Comparison of ENCODE assay signal across 10 cellular contexts in the genomic region with DNA sequence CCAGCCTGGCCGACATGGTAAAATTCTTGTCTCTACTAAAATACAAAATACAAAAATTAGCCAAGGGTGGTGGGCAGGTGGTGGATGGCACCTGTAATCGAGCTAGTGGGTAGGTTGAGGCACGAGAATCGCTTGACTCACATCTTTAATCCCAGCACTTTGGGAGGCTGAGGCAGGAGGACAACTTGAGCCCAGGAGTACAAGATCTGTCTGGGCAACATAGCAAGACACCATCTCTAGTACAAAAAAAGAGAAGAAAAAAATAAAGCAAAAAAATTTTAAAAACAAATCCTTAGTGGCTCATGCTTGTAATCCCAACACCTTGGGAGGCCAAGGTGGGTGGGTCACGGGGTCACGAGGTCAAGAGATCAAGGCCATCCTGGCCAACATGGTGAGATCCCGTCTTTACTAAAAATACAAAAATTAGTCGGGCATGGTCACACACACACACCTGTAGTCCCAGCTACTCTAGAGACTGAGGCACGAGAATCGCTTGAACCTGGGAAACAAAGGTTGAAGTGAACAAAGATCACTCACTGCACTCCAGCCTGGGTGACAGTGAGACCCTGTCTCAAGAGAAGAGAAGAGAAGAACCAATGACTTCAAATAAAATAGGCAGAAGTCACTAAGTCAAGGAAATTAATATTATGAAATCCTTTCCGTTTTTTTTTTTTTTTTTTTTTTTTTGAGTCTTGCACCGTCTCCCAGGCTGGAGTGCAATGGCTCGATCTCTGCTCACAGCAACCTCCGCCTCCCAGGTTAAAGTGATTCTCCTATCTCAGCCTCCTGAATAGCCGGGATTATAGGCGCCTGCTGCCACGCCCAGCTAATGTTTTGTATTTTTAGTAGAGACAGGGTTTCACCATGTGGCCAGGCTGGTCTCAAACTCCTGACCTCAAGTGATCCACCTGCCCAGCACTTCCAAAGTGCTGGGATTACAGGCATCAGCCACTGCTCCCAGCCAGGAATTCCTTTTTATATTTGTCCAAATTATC. TPM values are rescaled to one million over a fixed set of nuclear protein-coding genes. Genes with fewer than 3 reads are reported as not detected.
A peak's percentile ranks its signal among the peaks of the same experiment; 100 is the strongest.
DNase-seq lines count a peak whose midpoint lies in the region; ATAC-seq, FAIRE-seq and TF ChIP-seq lines count a peak whose summit lies in the region.
"Had no signal": no experiment of that assay in that cellular context is flagged by ENCODE, and none has a peak within 500 bp of the region (broad histone marks: within the 10 kb centered on the region; RNA-seq: fewer than 3 reads in every experiment).

No MANE protein-coding gene starts in this region.

- no peaks in the 10 kb centered on the region; a peak in 1 of 5 replicates for H3K27me3 ChIP-seq in HepG2 (ENCODE audit: control insufficient read depth in 1 of 2, insufficient read depth in 2 of 2, low read length in 2 of 2)
- H3K27me3 ChIP-seq in subcutaneous abdominal adipose tissue (ENCODE audit: control insufficient read depth in 5 of 5, insufficient read depth in 4 of 5, low read length in 5 of 5), result no peaks in the 10 kb centered on the region
- no peaks in the 10 kb centered on the region for H3K27me3 ChIP-seq in dorsolateral prefrontal cortex

- peaks cover 87% of the 10 kb centered on the region for H3K79me2 ChIP-seq in HepG2 (ENCODE audit: insufficient read depth, low read length)

- intact Hi-C loops in HepG2 (cut with micrococcal nuclease; ENCODE audit: unreplicated experiment) (no loop called here), dorsolateral prefrontal cortex (cut with DNase I) (no loop called here)

- in situ Hi-C loops in HepG2 (cut with HindIII; ENCODE audit: extremely low pct_ligation_motif_present, low pct_unique_long_range_greater_than_20kb), result no loop called here

- TF ChIP-seq EP300 in HepG2 (IDR thresholded peaks at IDR 0.05; ENCODE audit: low read depth in 2 of 2, low read length in 2 of 2), result no peak
- TF ChIP-seq EP300 in HepG2 (CRISPR knock-in tag; IDR thresholded peaks at IDR 0.05; ENCODE audit: borderline replicate concordance), result no peak

- H3K36me3 Mint-ChIP-seq in activated CD4-positive, alpha-beta T cell treated with anti-CD3 and anti-CD28 coated beads, Interleukin-2, amount 10 ng/mL, durations not matched to agents 7 days and 5 days (ENCODE audit: low read depth), result peaks cover 32% of the 10 kb centered on the region
- peaks cover 28% of the 10 kb centered on the region for H3K36me3 Mint-ChIP-seq in activated naive CD8-positive, alpha-beta T cell treated with anti-CD3 and anti-CD28 coated beads for 36 hours

- TF ChIP-seq RAD21 in HepG2 (CRISPR knock-in tag; IDR thresholded peaks at IDR 0.05), result no peak

- no TSS peak for BruUV-seq in HepG2 (replicated peaks; lab: Mats Ljungman, UMichigan)

- no peak for DNase-seq in activated CD4-positive, alpha-beta T cell treated with anti-CD3 and anti-CD28 coated beads, Interleukin-2, amount 10 ng/mL, durations not matched to agents 7 days and 5 days
- no peak for DNase-seq in activated CD4-positive, alpha-beta T cell treated with anti-CD3 and anti-CD28 coated beads for 1 hour
- no peak for DNase-seq in activated naive CD8-positive, alpha-beta T cell treated with anti-CD3 and anti-CD28 coated beads for 36 hours
- DNase-seq in HepG2 (ENCODE audit: low spot score) (no peak), dorsolateral prefrontal cortex (no peak), left lobe of liver (ENCODE audit: low spot score) (no peak)
- DNase-seq: activated effector memory CD4-positive, alpha-beta T cell treated with Interleukin-2 at 50 U/mL for 16 hours had no signal

- WGBS in HepG2 (ENCODE audit: low lambda C conversion rate), result 90% methylated on average over 17 of the region's 17 CpGs

- H3K9ac ChIP-seq in HepG2 (ENCODE audit: insufficient read depth, low read depth, low read length), result no peak overlapping the region
- peak overlapping the region in 2 of 5 donors; percentile 1 to 59 for H3K9ac ChIP-seq in subcutaneous abdominal adipose tissue (ENCODE audit: low read length in 5 of 5)

- H3K4me3 Mint-ChIP-seq in activated CD4-positive, alpha-beta T cell treated with anti-CD3 and anti-CD28 coated beads, Interleukin-2, amount 10 ng/mL, durations not matched to agents 7 days and 5 days, result no peak overlapping the region
- H3K4me3 Mint-ChIP-seq in activated naive CD8-positive, alpha-beta T cell treated with anti-CD3 and anti-CD28 coated beads for 36 hours, result no peak overlapping the region
- H3K4me3 Mint-ChIP-seq: T-helper 1 cell treated with Interleukin-12 subunit alpha and Interleukin-12 subunit beta and Interleukin-4 antibody, amounts not matched to agents 30 μg/mL and 1 μg/mL, for 36 hours had no signal

- POLR2A ChIA-PET in activated CD4-positive, alpha-beta T cell treated with anti-CD3 and anti-CD28 coated beads, Interleukin-2, amount 10 ng/mL, durations not matched to agents 7 days and 5 days (lab: Charles Lee), result interaction anchor here (0.8 kb wide), 1 partner anchor 18 kb away, joined by 8 read pairs; no protein-coding TSS in a partner anchor
- POLR2A ChIA-PET in HepG2 (lab: Yijun Ruan, JAX), result no interaction called here

- H3K4me3 ChIP-seq in HepG2 (replicated peaks in 1 of 3; ENCODE audit: insufficient read depth in 1 of 3, low read depth in 2 of 3, low read length in 3 of 3) (no peak overlapping the region), subcutaneous abdominal adipose tissue (ENCODE audit: low read depth in 1 of 5, low read length in 5 of 5) (no peak overlapping the region), dorsolateral prefrontal cortex (no peak overlapping the region)

- FAIRE-seq in HepG2 (lab: Jason Lieb, UNC), result no peak

- peaks cover 62% of the 10 kb centered on the region for H4K20me1 ChIP-seq in HepG2 (ENCODE audit: insufficient read depth, low read length)

- peaks cover 1 to 9% of the 10 kb centered on the region in 2 experiments; a peak in 2 of 5 replicates for H3K36me3 ChIP-seq in HepG2 (replicated peaks in 1 of 2; ENCODE audit: control insufficient read depth in 1 of 2, insufficient read depth in 2 of 2, low read length in 2 of 2)
- peaks cover 0 to 4% (median 0%) of the 10 kb centered on the region in 5 donors for H3K36me3 ChIP-seq in subcutaneous abdominal adipose tissue (ENCODE audit: control insufficient read depth in 5 of 5, insufficient read depth in 5 of 5, low read length in 5 of 5)

- H3K9me3 ChIP-seq in HepG2 (ENCODE audit: low read length), result no peaks in the 10 kb centered on the region
- no peaks in the 10 kb centered on the region for H3K9me3 ChIP-seq in subcutaneous abdominal adipose tissue (ENCODE audit: control insufficient read depth in 5 of 5, low read length in 5 of 5)

- no peak for TF ChIP-seq CTCF in HepG2 (CRISPR knock-in tag; IDR thresholded peaks at IDR 0.05)
- TF ChIP-seq CTCF in dorsolateral prefrontal cortex (IDR thresholded peaks at IDR 0.05 in 54 of 56, conservative IDR thresholded peaks at IDR 0.05 in 2 of 56; ENCODE audit: low read depth in 1 of 56, partially characterized antibody in 56 of 56), result no peak

- H3K4me1 ChIP-seq in HepG2 (ENCODE audit: insufficient read depth, low read length), result peaks cover 52% of the 10 kb centered on the region
- peaks cover 3 to 64% (median 56%) of the 10 kb centered on the region in 5 donors for H3K4me1 ChIP-seq in subcutaneous abdominal adipose tissue (ENCODE audit: control insufficient read depth in 5 of 5, insufficient read depth in 5 of 5, low read length in 5 of 5)

- H3K4me1 Mint-ChIP-seq in activated CD4-positive, alpha-beta T cell treated with anti-CD3 and anti-CD28 coated beads, Interleukin-2, amount 10 ng/mL, durations not matched to agents 7 days and 5 days, result peaks cover 44% of the 10 kb centered on the region
- H3K4me1 Mint-ChIP-seq in activated naive CD8-positive, alpha-beta T cell treated with anti-CD3 and anti-CD28 coated beads for 36 hours, result peaks cover 41% of the 10 kb centered on the region

- ATAC-seq in HepG2, result no peak
- no peak for ATAC-seq in left lobe of liver
- ATAC-seq in GM21723 (IDR thresholded peaks at IDR 0.05; ENCODE audit: unreplicated experiment), result no peak

- H2AFZ ChIP-seq in HepG2 (ENCODE audit: low read length), result no peak overlapping the region

- no peaks in the 10 kb centered on the region for H3K27me3 Mint-ChIP-seq in activated CD4-positive, alpha-beta T cell treated with anti-CD3 and anti-CD28 coated beads, Interleukin-2, amount 10 ng/mL, durations not matched to agents 7 days and 5 days
- H3K27me3 Mint-ChIP-seq in activated naive CD8-positive, alpha-beta T cell treated with anti-CD3 and anti-CD28 coated beads for 36 hours, result no peaks in the 10 kb centered on the region

- no peaks in the 10 kb centered on the region for H3K9me3 Mint-ChIP-seq in activated CD4-positive, alpha-beta T cell treated with anti-CD3 and anti-CD28 coated beads, Interleukin-2, amount 10 ng/mL, durations not matched to agents 7 days and 5 days
- no peaks in the 10 kb centered on the region for H3K9me3 Mint-ChIP-seq in activated naive CD8-positive, alpha-beta T cell treated with anti-CD3 and anti-CD28 coated beads for 36 hours
- H3K9me3 Mint-ChIP-seq: T-helper 1 cell treated with Interleukin-12 subunit alpha and Interleukin-12 subunit beta and Interleukin-4 antibody, amounts not matched to agents 30 μg/mL and 1 μg/mL, for 36 hours had no signal

- CTCF ChIA-PET in activated CD4-positive, alpha-beta T cell treated with anti-CD3 and anti-CD28 coated beads, Interleukin-2, amount 10 ng/mL, durations not matched to agents 7 days and 5 days (lab: Charles Lee), result interaction anchor here (0.6 to 1.1 kb wide), 2 partner anchors 11 to 29 kb away, joined by 3 to 4 read pairs; no protein-coding TSS in a partner anchor
- CTCF ChIA-PET in HepG2 (lab: Yijun Ruan, JAX; ENCODE audit: low intra/inter-chr PET ratio, low total read pairs), result no interaction called here

- peak overlapping the region; percentile 76 for H3K27ac Mint-ChIP-seq in activated CD4-positive, alpha-beta T cell treated with anti-CD3 and anti-CD28 coated beads, Interleukin-2, amount 10 ng/mL, durations not matched to agents 7 days and 5 days
- peak overlapping the region; percentile 81 for H3K27ac Mint-ChIP-seq in activated naive CD8-positive, alpha-beta T cell treated with anti-CD3 and anti-CD28 coated beads for 36 hours

- H3K27ac ChIP-seq in HepG2 (ENCODE audit: extremely low read length, insufficient read depth, low read length) (no peak overlapping the region), subcutaneous abdominal adipose tissue (ENCODE audit: low read depth, low read length) (peak overlapping the region; percentile 67), dorsolateral prefrontal cortex (peak overlapping the region in 4 of 59 donors; percentile 13 to 36 (median 22))

- no peak overlapping the region for H3K4me2 ChIP-seq in HepG2 (ENCODE audit: low read depth, low read length)

- TF ChIP-seq POLR2A in HepG2 (IDR thresholded peaks at IDR 0.05; ENCODE audit: insufficient read depth in 1 of 2, low read depth in 2 of 2, low read length in 2 of 2), result 0 out of 4 replicates have a peak, but pooled peaks of 1 of the 2 experiments have one; percentile 25

RNA-seq across cellular contexts. Expression of a gene that starts 4.9 kb away (rescaled TPM):
- total RNA-seq in activated CD4-positive, alpha-beta T cell treated with anti-CD3 and anti-CD28 coated beads, Interleukin-2, amount 10 ng/mL, durations not matched to agents 7 days and 5 days, result 100 to 1,000 TPM; 467 to 520 TPM
- total RNA-seq in activated naive CD8-positive, alpha-beta T cell treated with anti-CD3 and anti-CD28 coated beads for 36 hours, result 100 to 1,000 TPM; 414 to 420 TPM
- total RNA-seq in HepG2 (2016; rRNA removed; fragmentation: Illumina TruSeq; extraction: Trizol), result 177 and 258 TPM in 2 replicates
- 50.5 and 58.1 TPM in 2 replicates for total RNA-seq in HepG2 (2016; cell fraction: cytosol; rRNA removed; fragmentation: Illumina TruSeq; extraction: Trizol; ENCODE audit: low read depth)
- total RNA-seq in HepG2 (2016; cell fraction: insoluble cytoplasmic fraction; rRNA removed; fragmentation: Illumina TruSeq; extraction: Trizol), result 183 and 252 TPM in 2 replicates
- total RNA-seq in HepG2 (2016; cell fraction: membrane; rRNA removed; fragmentation: Illumina TruSeq; extraction: Trizol), result 129 and 135 TPM in 2 replicates
- 83.6 and 89.9 TPM in 2 replicates for total RNA-seq in HepG2 (2016; cell fraction: nucleus; rRNA removed; fragmentation: Illumina TruSeq; extraction: Trizol)
- 117 and 131 TPM in 2 replicates for polyA plus RNA-seq in HepG2 (2011; rRNA removed)
- polyA plus RNA-seq in HepG2 (2011; cell fraction: cytosol; rRNA removed), result 162 and 178 TPM in 2 replicates
- polyA plus RNA-seq in HepG2 (2011; cell fraction: nucleus; rRNA removed), result 76.7 and 78.5 TPM in 2 replicates
- polyA plus RNA-seq in HepG2 (2012), result 241 and 267 TPM in 2 replicates
- polyA plus RNA-seq in HepG2 (2016; cell fraction: cytosol; fragmentation: Illumina TruSeq; extraction: Trizol; ENCODE audit: low read depth), result 79.3 and 88.5 TPM in 2 replicates
- polyA plus RNA-seq in HepG2 (2016; cell fraction: insoluble cytoplasmic fraction; fragmentation: Illumina TruSeq; extraction: Trizol; ENCODE audit: low read depth), result 399 and 414 TPM in 2 replicates
- polyA plus RNA-seq in HepG2 (2016; cell fraction: membrane; fragmentation: Illumina TruSeq; extraction: Trizol; ENCODE audit: low read depth), result 155 and 170 TPM in 2 replicates
- polyA plus RNA-seq in HepG2 (2016; cell fraction: nucleus; fragmentation: Illumina TruSeq; extraction: Trizol; ENCODE audit: insufficient read depth, low read depth), result 173 and 175 TPM in 2 replicates
- 235 and 368 TPM in 2 replicates for polyA minus RNA-seq in HepG2 (2011; rRNA and poly(A)+ RNA removed; ENCODE audit: low replicate concordance)
- polyA minus RNA-seq in HepG2 (2011; cell fraction: cytosol; rRNA and poly(A)+ RNA removed), result 201 and 223 TPM in 2 replicates
- 42.7 and 56.9 TPM in 2 replicates for polyA minus RNA-seq in HepG2 (2011; cell fraction: nucleus; rRNA and poly(A)+ RNA removed)
- total RNA-seq in dorsolateral prefrontal cortex, result 100 to 1,000 TPM; 181 to 317 (median 228) TPM
- 155 TPM for total RNA-seq in left lobe of liver

RNA-seq across cellular contexts. Expression of a gene that starts 5.4 kb away (rescaled TPM):
- 10 to 100 TPM; 23.3 to 24.8 TPM for total RNA-seq in activated CD4-positive, alpha-beta T cell treated with anti-CD3 and anti-CD28 coated beads, Interleukin-2, amount 10 ng/mL, durations not matched to agents 7 days and 5 days
- 10 to 100 TPM; 10.2 to 10.5 TPM for total RNA-seq in activated naive CD8-positive, alpha-beta T cell treated with anti-CD3 and anti-CD28 coated beads for 36 hours
- total RNA-seq in HepG2 (2016; rRNA removed; fragmentation: Illumina TruSeq; extraction: Trizol), result 6.7 and 8.3 TPM in 2 replicates
- 3.9 and 5.0 TPM in 2 replicates for total RNA-seq in HepG2 (2016; cell fraction: cytosol; rRNA removed; fragmentation: Illumina TruSeq; extraction: Trizol; ENCODE audit: low read depth)
- total RNA-seq in HepG2 (2016; cell fraction: insoluble cytoplasmic fraction; rRNA removed; fragmentation: Illumina TruSeq; extraction: Trizol), result 7.2 and 7.8 TPM in 2 replicates
- total RNA-seq in HepG2 (2016; cell fraction: membrane; rRNA removed; fragmentation: Illumina TruSeq; extraction: Trizol), result 10.0 and 10.7 TPM in 2 replicates
- total RNA-seq in HepG2 (2016; cell fraction: nucleus; rRNA removed; fragmentation: Illumina TruSeq; extraction: Trizol), result 5.5 and 6.8 TPM in 2 replicates
- polyA plus RNA-seq in HepG2 (2011; rRNA removed), result 13.2 and 14.0 TPM in 2 replicates
- 11.5 and 14.0 TPM in 2 replicates for polyA plus RNA-seq in HepG2 (2011; cell fraction: cytosol; rRNA removed)
- polyA plus RNA-seq in HepG2 (2011; cell fraction: nucleus; rRNA removed), result 8.3 and 12.0 TPM in 2 replicates
- polyA plus RNA-seq in HepG2 (2012), result 6.6 and 7.1 TPM in 2 replicates
- polyA plus RNA-seq in HepG2 (2016; cell fraction: cytosol; fragmentation: Illumina TruSeq; extraction: Trizol; ENCODE audit: low read depth), result 6.2 and 6.7 TPM in 2 replicates
- 10.5 and 11.0 TPM in 2 replicates for polyA plus RNA-seq in HepG2 (2016; cell fraction: insoluble cytoplasmic fraction; fragmentation: Illumina TruSeq; extraction: Trizol; ENCODE audit: low read depth)
- polyA plus RNA-seq in HepG2 (2016; cell fraction: membrane; fragmentation: Illumina TruSeq; extraction: Trizol; ENCODE audit: low read depth), result 11.6 and 12.6 TPM in 2 replicates
- polyA plus RNA-seq in HepG2 (2016; cell fraction: nucleus; fragmentation: Illumina TruSeq; extraction: Trizol; ENCODE audit: insufficient read depth, low read depth), result 15.5 and 16.4 TPM in 2 replicates
- polyA minus RNA-seq in HepG2 (2011; rRNA and poly(A)+ RNA removed; ENCODE audit: low replicate concordance), result 21.6 and 54.5 TPM in 2 replicates
- 3.4 and 4.5 TPM in 2 replicates for polyA minus RNA-seq in HepG2 (2011; cell fraction: cytosol; rRNA and poly(A)+ RNA removed)
- 11.6 and 15.8 TPM in 2 replicates for polyA minus RNA-seq in HepG2 (2011; cell fraction: nucleus; rRNA and poly(A)+ RNA removed)
- total RNA-seq in dorsolateral prefrontal cortex, result 10 to 100 TPM; 29.6 to 55.0 (median 40.9) TPM
- total RNA-seq in left lobe of liver, result 23.4 TPM

RNA-seq across cellular contexts. Expression of a gene that starts 15.4 kb away (rescaled TPM):
- 1 to 10 TPM; 6.2 to 6.3 TPM for total RNA-seq in activated CD4-positive, alpha-beta T cell treated with anti-CD3 and anti-CD28 coated beads, Interleukin-2, amount 10 ng/mL, durations not matched to agents 7 days and 5 days
- total RNA-seq in activated naive CD8-positive, alpha-beta T cell treated with anti-CD3 and anti-CD28 coated beads for 36 hours, result 1 to 10 TPM in 1 of 2 experiments, under 1 TPM in 1; 0.42 to 2.0 TPM
- total RNA-seq in HepG2 (2016; rRNA removed; fragmentation: Illumina TruSeq; extraction: Trizol) (32.5 and 35.3 TPM in 2 replicates), dorsolateral prefrontal cortex (10 to 100 TPM in 76 of 120 experiments, 1 to 10 TPM in 44; 5.7 to 19.6 (median 11.0) TPM), left lobe of liver (46.8 TPM)
- 12.9 and 16.7 TPM in 2 replicates for total RNA-seq in HepG2 (2016; cell fraction: cytosol; rRNA removed; fragmentation: Illumina TruSeq; extraction: Trizol; ENCODE audit: low read depth)
- 33.2 and 38.6 TPM in 2 replicates for total RNA-seq in HepG2 (2016; cell fraction: insoluble cytoplasmic fraction; rRNA removed; fragmentation: Illumina TruSeq; extraction: Trizol)
- 16.9 and 22.1 TPM in 2 replicates for total RNA-seq in HepG2 (2016; cell fraction: membrane; rRNA removed; fragmentation: Illumina TruSeq; extraction: Trizol)
- total RNA-seq in HepG2 (2016; cell fraction: nucleus; rRNA removed; fragmentation: Illumina TruSeq; extraction: Trizol), result 22.8 and 23.3 TPM in 2 replicates
- polyA plus RNA-seq in HepG2 (2011; rRNA removed), result 59.0 and 59.2 TPM in 2 replicates
- polyA plus RNA-seq in HepG2 (2011; cell fraction: cytosol; rRNA removed), result 37.6 and 44.9 TPM in 2 replicates
- 201 and 205 TPM in 2 replicates for polyA plus RNA-seq in HepG2 (2011; cell fraction: nucleus; rRNA removed)
- 19.8 and 30.2 TPM in 2 replicates for polyA plus RNA-seq in HepG2 (2012)
- 8.3 and 9.4 TPM in 2 replicates for polyA plus RNA-seq in HepG2 (2016; cell fraction: cytosol; fragmentation: Illumina TruSeq; extraction: Trizol; ENCODE audit: low read depth)
- 36.2 and 36.3 TPM in 2 replicates for polyA plus RNA-seq in HepG2 (2016; cell fraction: insoluble cytoplasmic fraction; fragmentation: Illumina TruSeq; extraction: Trizol; ENCODE audit: low read depth)
- polyA plus RNA-seq in HepG2 (2016; cell fraction: membrane; fragmentation: Illumina TruSeq; extraction: Trizol; ENCODE audit: low read depth), result 14.7 and 18.6 TPM in 2 replicates
- polyA plus RNA-seq in HepG2 (2016; cell fraction: nucleus; fragmentation: Illumina TruSeq; extraction: Trizol; ENCODE audit: insufficient read depth, low read depth), result 57.5 and 61.4 TPM in 2 replicates
- 0.72 and 63.8 TPM in 2 replicates for polyA minus RNA-seq in HepG2 (2011; rRNA and poly(A)+ RNA removed; ENCODE audit: low replicate concordance)
- 17.1 and 17.9 TPM in 2 replicates for polyA minus RNA-seq in HepG2 (2011; cell fraction: cytosol; rRNA and poly(A)+ RNA removed)
- polyA minus RNA-seq in HepG2 (2011; cell fraction: nucleus; rRNA and poly(A)+ RNA removed), result 21.5 and 23.1 TPM in 2 replicates

RNA-seq across cellular contexts. Expression of a gene that starts 22.3 kb away (rescaled TPM):
- total RNA-seq in activated CD4-positive, alpha-beta T cell treated with anti-CD3 and anti-CD28 coated beads, Interleukin-2, amount 10 ng/mL, durations not matched to agents 7 days and 5 days, result 10 to 100 TPM; 24.9 to 30.3 TPM
- total RNA-seq in activated naive CD8-positive, alpha-beta T cell treated with anti-CD3 and anti-CD28 coated beads for 36 hours, result 1 to 10 TPM; 7.3 to 8.7 TPM
- total RNA-seq in HepG2 (2016; rRNA removed; fragmentation: Illumina TruSeq; extraction: Trizol) (9.0 and 11.0 TPM in 2 replicates), dorsolateral prefrontal cortex (10 to 100 TPM; 31.2 to 78.4 (median 55.3) TPM), left lobe of liver (9.1 TPM)
- total RNA-seq in HepG2 (2016; cell fraction: cytosol; rRNA removed; fragmentation: Illumina TruSeq; extraction: Trizol; ENCODE audit: low read depth), result 0.51 and 0.62 TPM in 2 replicates
- 8.7 and 10.9 TPM in 2 replicates for total RNA-seq in HepG2 (2016; cell fraction: insoluble cytoplasmic fraction; rRNA removed; fragmentation: Illumina TruSeq; extraction: Trizol)
- 2.2 and 2.6 TPM in 2 replicates for total RNA-seq in HepG2 (2016; cell fraction: membrane; rRNA removed; fragmentation: Illumina TruSeq; extraction: Trizol)
- total RNA-seq in HepG2 (2016; cell fraction: nucleus; rRNA removed; fragmentation: Illumina TruSeq; extraction: Trizol), result 5.7 and 7.5 TPM in 2 replicates
- polyA plus RNA-seq in HepG2 (2011; rRNA removed), result 18.7 and 21.1 TPM in 2 replicates
- 8.1 and 9.1 TPM in 2 replicates for polyA plus RNA-seq in HepG2 (2011; cell fraction: cytosol; rRNA removed)
- 161 and 166 TPM in 2 replicates for polyA plus RNA-seq in HepG2 (2011; cell fraction: nucleus; rRNA removed)
- 10.1 and 10.5 TPM in 2 replicates for polyA plus RNA-seq in HepG2 (2012)
- 0.82 and 1.3 TPM in 2 replicates for polyA plus RNA-seq in HepG2 (2016; cell fraction: cytosol; fragmentation: Illumina TruSeq; extraction: Trizol; ENCODE audit: low read depth)
- polyA plus RNA-seq in HepG2 (2016; cell fraction: insoluble cytoplasmic fraction; fragmentation: Illumina TruSeq; extraction: Trizol; ENCODE audit: low read depth), result 13.5 and 14.4 TPM in 2 replicates
- polyA plus RNA-seq in HepG2 (2016; cell fraction: membrane; fragmentation: Illumina TruSeq; extraction: Trizol; ENCODE audit: low read depth), result 3.7 and 4.2 TPM in 2 replicates
- 14.6 and 14.9 TPM in 2 replicates for polyA plus RNA-seq in HepG2 (2016; cell fraction: nucleus; fragmentation: Illumina TruSeq; extraction: Trizol; ENCODE audit: insufficient read depth, low read depth)
- 14.5 and 30.0 TPM in 2 replicates for polyA minus RNA-seq in HepG2 (2011; rRNA and poly(A)+ RNA removed; ENCODE audit: low replicate concordance)
- polyA minus RNA-seq in HepG2 (2011; cell fraction: cytosol; rRNA and poly(A)+ RNA removed), result 9.4 and 10.9 TPM in 2 replicates
- 8.9 and 11.8 TPM in 2 replicates for polyA minus RNA-seq in HepG2 (2011; cell fraction: nucleus; rRNA and poly(A)+ RNA removed)

RNA-seq across cellular contexts. Expression of a gene that starts 48.7 kb away (rescaled TPM):
- total RNA-seq in activated CD4-positive, alpha-beta T cell treated with anti-CD3 and anti-CD28 coated beads, Interleukin-2, amount 10 ng/mL, durations not matched to agents 7 days and 5 days, result 100 to 1,000 TPM in 1 of 2 experiments, 10 to 100 TPM in 1; 89.7 to 110 TPM
- 100 to 1,000 TPM; 237 to 242 TPM for total RNA-seq in activated naive CD8-positive, alpha-beta T cell treated with anti-CD3 and anti-CD28 coated beads for 36 hours
- total RNA-seq in HepG2 (2016; rRNA removed; fragmentation: Illumina TruSeq; extraction: Trizol), result 149 and 169 TPM in 2 replicates
- total RNA-seq in HepG2 (2016; cell fraction: cytosol; rRNA removed; fragmentation: Illumina TruSeq; extraction: Trizol; ENCODE audit: low read depth), result 205 and 280 TPM in 2 replicates
- total RNA-seq in HepG2 (2016; cell fraction: insoluble cytoplasmic fraction; rRNA removed; fragmentation: Illumina TruSeq; extraction: Trizol), result 148 and 173 TPM in 2 replicates
- 276 and 347 TPM in 2 replicates for total RNA-seq in HepG2 (2016; cell fraction: membrane; rRNA removed; fragmentation: Illumina TruSeq; extraction: Trizol)
- total RNA-seq in HepG2 (2016; cell fraction: nucleus; rRNA removed; fragmentation: Illumina TruSeq; extraction: Trizol), result 56.7 and 58.1 TPM in 2 replicates
- polyA plus RNA-seq in HepG2 (2011; rRNA removed), result 167 and 168 TPM in 2 replicates
- 122 and 246 TPM in 2 replicates for polyA plus RNA-seq in HepG2 (2011; cell fraction: cytosol; rRNA removed)
- 103 and 106 TPM in 2 replicates for polyA plus RNA-seq in HepG2 (2011; cell fraction: nucleus; rRNA removed)
- polyA plus RNA-seq in HepG2 (2012), result 61.4 and 66.5 TPM in 2 replicates
- polyA plus RNA-seq in HepG2 (2016; cell fraction: cytosol; fragmentation: Illumina TruSeq; extraction: Trizol; ENCODE audit: low read depth), result 349 and 479 TPM in 2 replicates
- 254 and 267 TPM in 2 replicates for polyA plus RNA-seq in HepG2 (2016; cell fraction: insoluble cytoplasmic fraction; fragmentation: Illumina TruSeq; extraction: Trizol; ENCODE audit: low read depth)
- polyA plus RNA-seq in HepG2 (2016; cell fraction: membrane; fragmentation: Illumina TruSeq; extraction: Trizol; ENCODE audit: low read depth), result 392 and 448 TPM in 2 replicates
- polyA plus RNA-seq in HepG2 (2016; cell fraction: nucleus; fragmentation: Illumina TruSeq; extraction: Trizol; ENCODE audit: insufficient read depth, low read depth), result 140 and 150 TPM in 2 replicates
- 140 and 218 TPM in 2 replicates for polyA minus RNA-seq in HepG2 (2011; rRNA and poly(A)+ RNA removed; ENCODE audit: low replicate concordance)
- polyA minus RNA-seq in HepG2 (2011; cell fraction: cytosol; rRNA and poly(A)+ RNA removed), result 38.9 and 50.8 TPM in 2 replicates
- 19.5 and 22.8 TPM in 2 replicates for polyA minus RNA-seq in HepG2 (2011; cell fraction: nucleus; rRNA and poly(A)+ RNA removed)
- total RNA-seq in dorsolateral prefrontal cortex, result 100 to 1,000 TPM in 116 of 120 experiments, 10 to 100 TPM in 4; 82.0 to 191 (median 135) TPM
- 272 TPM for total RNA-seq in left lobe of liver
